ENCODE assay signal across 13 cellular contexts in the genomic region with DNA sequence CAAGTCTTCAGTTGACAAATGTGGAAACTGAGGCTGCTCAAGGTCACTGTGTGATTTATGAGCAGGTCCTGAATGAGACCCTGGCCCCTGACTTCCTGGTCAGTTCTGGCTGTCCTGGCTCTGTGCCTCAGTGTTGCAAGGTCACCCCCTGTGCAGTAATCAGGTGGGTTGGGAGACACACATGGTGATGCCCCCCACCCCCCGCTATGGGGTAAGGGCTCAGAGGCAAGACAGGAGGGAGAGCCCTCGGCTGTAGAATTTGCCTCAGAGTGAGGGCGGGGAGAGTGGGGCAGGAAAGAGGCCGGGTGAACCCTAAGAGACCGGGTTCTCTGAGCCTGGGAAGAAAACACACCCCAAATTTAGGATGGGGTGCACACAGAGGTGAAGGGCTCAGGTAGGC.
"Had no signal": no experiment of that assay in that cellular context is flagged by ENCODE, and none has a peak within 500 bp of the region (broad histone marks: within the 10 kb centered on the region; RNA-seq: fewer than 3 reads in every experiment).

No MANE protein-coding gene starts in this region.

- H3K9me3 ChIP-seq: Peyer's patch, SJCRH30 had no signal

- DNase-seq: NCI-H2081 treated with DMSO at 0.1 percent for 48 hours, NCI-H2227 treated with DMSO at 0.1 percent for 48 hours, NCI-H774, OCI-M1, PC-9, Peyer's patch, SJCRH30, T-helper 2 cell had no signal

- H2AFZ ChIP-seq: PC-9 had no signal

- H3K36me3 ChIP-seq: Peyer's patch, SJCRH30 had no signal

- FAIRE-seq: HTR-8/SVneo, K562 had no signal

- H3K4me3 ChIP-seq: K562, PC-9, Peyer's patch, SJCRH30 had no signal

- ATAC-seq: K562, Right ventricle myocardium inferior, SK-N-SH treated with all-trans-retinoic acid at 6 μM for 48 hours had no signal

- H3K4me2 ChIP-seq: PC-9 had no signal

- H3K4me1 ChIP-seq: Peyer's patch had no signal

- H3K27me3 ChIP-seq: Peyer's patch, SJCRH30 had no signal

- H3K27ac ChIP-seq: HL-60, PC-9, Peyer's patch, SJCRH30 had no signal
